ENCODE assay signal across 16 cellular contexts in the genomic region with DNA sequence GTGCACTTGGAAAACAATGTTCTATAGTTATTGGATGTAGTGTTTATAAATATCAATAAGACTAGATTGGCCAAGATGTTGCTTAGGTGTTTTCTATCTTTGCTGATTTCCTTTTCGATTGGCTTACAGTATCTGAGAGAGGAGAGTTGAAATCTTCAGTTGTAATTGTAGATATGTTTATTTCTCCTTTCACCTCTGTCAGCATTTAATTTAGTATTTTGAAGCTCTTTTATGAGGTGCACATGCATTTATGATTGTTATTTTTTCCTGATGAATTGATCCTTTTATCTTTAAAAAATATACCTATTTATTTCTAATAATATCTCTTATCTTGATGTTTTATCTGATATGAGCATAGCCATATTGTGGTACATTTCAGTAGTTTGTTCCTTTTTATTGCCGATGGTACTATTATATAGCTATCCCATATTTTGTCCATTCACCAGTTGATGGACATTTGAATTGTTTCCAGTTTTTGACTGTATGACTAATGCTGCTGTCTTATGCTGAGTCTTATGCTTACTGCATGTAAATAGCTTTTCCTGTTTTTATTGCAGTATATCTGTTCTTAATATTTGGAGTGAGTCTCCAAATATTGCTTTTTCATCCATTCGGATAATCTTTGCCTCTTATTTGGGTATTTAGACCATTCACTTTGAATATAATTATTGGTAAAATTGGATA.
"Had no signal": no experiment of that assay in that cellular context is flagged by ENCODE, and none has a peak within 500 bp of the region (broad histone marks: within the 10 kb centered on the region; RNA-seq: fewer than 3 reads in every experiment).

No MANE protein-coding gene starts in this region.

- H3K4me3 Mint-ChIP-seq: activated naive CD4-positive, alpha-beta T cell treated with anti-CD3 and anti-CD28 coated beads, Interleukin-2, amount 50 U/mL, for 24 hours; dendritic cell treated with granulocyte-macrophage colony-stimulating factor and Interleukin-4, amounts not matched to agents 40 ng/mL and 50 ng/mL, for 4 days; endodermal cell; stimulated activated naive CD8-positive, alpha-beta T cell treated with anti-CD3 and anti-CD28 coated beads, Interleukin-15, Interleukin-2, amounts not matched to agents 100 ng/mL and 50 ng/mL, for 24 hours had no signal

- H3K9me3 ChIP-seq: body of pancreas, esophagus muscularis mucosa, gastroesophageal sphincter, psoas muscle, sigmoid colon had no signal

- DNase-seq: activated CD4-positive, alpha-beta T cell treated with anti-CD3 and anti-CD28 coated beads, Interleukin-2, amount 50 U/mL, for 4 hours; activated CD4-positive, CD25-positive, alpha-beta regulatory T cell treated with anti-CD3 and anti-CD28 coated beads, Interleukin-2, amount 50 U/mL, for 72 hours; activated T-cell treated with anti-CD3 and anti-CD28 coated beads, Interleukin-2, amount 50 U/mL, for 1 hour; body of pancreas; endodermal cell; kidney; left ventricle myocardium superior; psoas muscle; sigmoid colon; stimulated activated CD4-positive, alpha-beta T cell treated with anti-CD3 and anti-CD28 coated beads, Interleukin-4, amount 100 ng/mL, for 1 hour; stimulated activated CD8-positive, alpha-beta memory T cell treated with anti-CD3 and anti-CD28 coated beads, Interleukin-4, amount 100 ng/mL, for 48 hours had no signal

- H3K36me3 ChIP-seq: sigmoid colon had no signal

- ATAC-seq: body of pancreas, gastroesophageal sphincter, left ventricle myocardium superior, psoas muscle had no signal

- H3K4me3 ChIP-seq: body of pancreas, esophagus muscularis mucosa, gastroesophageal sphincter, psoas muscle, sigmoid colon had no signal

- H3K27me3 Mint-ChIP-seq: activated naive CD4-positive, alpha-beta T cell treated with anti-CD3 and anti-CD28 coated beads, Interleukin-2, amount 50 U/mL, for 24 hours; dendritic cell treated with granulocyte-macrophage colony-stimulating factor and Interleukin-4, amounts not matched to agents 40 ng/mL and 50 ng/mL, for 4 days; stimulated activated naive CD8-positive, alpha-beta T cell treated with anti-CD3 and anti-CD28 coated beads, Interleukin-15, Interleukin-2, amounts not matched to agents 100 ng/mL and 50 ng/mL, for 24 hours had no signal

- H3K9me3 Mint-ChIP-seq: activated naive CD4-positive, alpha-beta T cell treated with anti-CD3 and anti-CD28 coated beads, Interleukin-2, amount 50 U/mL, for 24 hours; dendritic cell treated with granulocyte-macrophage colony-stimulating factor and Interleukin-4, amounts not matched to agents 40 ng/mL and 50 ng/mL, for 4 days; endodermal cell; stimulated activated naive CD8-positive, alpha-beta T cell treated with anti-CD3 and anti-CD28 coated beads, Interleukin-15, Interleukin-2, amounts not matched to agents 100 ng/mL and 50 ng/mL, for 24 hours had no signal

- H3K27me3 ChIP-seq: body of pancreas, esophagus muscularis mucosa, gastroesophageal sphincter, sigmoid colon had no signal

- H3K4me1 ChIP-seq: body of pancreas, esophagus muscularis mucosa, gastroesophageal sphincter, psoas muscle, sigmoid colon had no signal

- H3K27ac Mint-ChIP-seq: activated naive CD4-positive, alpha-beta T cell treated with anti-CD3 and anti-CD28 coated beads, Interleukin-2, amount 50 U/mL, for 24 hours; dendritic cell treated with granulocyte-macrophage colony-stimulating factor and Interleukin-4, amounts not matched to agents 40 ng/mL and 50 ng/mL, for 4 days; endodermal cell; stimulated activated naive CD8-positive, alpha-beta T cell treated with anti-CD3 and anti-CD28 coated beads, Interleukin-15, Interleukin-2, amounts not matched to agents 100 ng/mL and 50 ng/mL, for 24 hours had no signal
